8 cellular contexts compared by ENCODE assay signal in the genomic region with DNA sequence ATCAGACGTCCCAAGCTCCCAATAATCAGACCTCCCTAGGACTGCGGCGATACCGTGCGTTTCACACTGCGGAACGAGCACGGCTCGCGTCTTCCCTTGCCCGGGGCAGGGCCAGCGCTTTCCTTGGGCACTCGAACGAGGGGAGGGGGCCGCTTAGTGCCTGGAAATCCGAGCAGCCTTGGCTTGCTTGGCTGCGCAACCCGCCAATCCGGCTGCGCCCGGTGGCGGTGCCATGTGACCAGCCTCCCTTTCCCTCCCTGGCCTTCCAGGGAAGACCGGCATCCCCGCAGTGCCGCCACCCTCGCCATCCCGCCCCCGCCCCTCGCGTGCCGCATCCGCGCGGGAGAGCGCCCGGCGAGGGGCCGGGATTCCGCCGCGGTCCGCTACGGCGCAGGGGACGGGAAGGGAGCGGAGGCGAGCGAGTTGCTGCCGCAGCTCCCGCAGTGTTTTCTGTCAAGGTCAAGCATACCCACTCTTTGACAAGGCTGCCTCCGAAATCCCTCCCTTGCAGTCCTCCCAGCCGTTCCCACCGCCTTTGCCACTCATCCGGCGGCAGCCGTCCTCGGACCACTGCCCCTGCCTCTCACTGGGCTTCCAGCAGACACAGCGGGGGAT. TPM values are rescaled to one million over a fixed set of nuclear protein-coding genes. Genes with fewer than 3 reads are reported as not detected.
DNase-seq lines count a peak whose midpoint lies in the region; ATAC-seq and TF ChIP-seq lines count a peak whose summit lies in the region.

No MANE protein-coding gene starts in this region.

- peak overlapping the region; percentile 60 for H3K4me3 Mint-ChIP-seq in activated naive CD8-positive, alpha-beta T cell treated with anti-CD3 and anti-CD28 coated beads, Interleukin-2, amount 50 U/mL, for 24 hours

- H3K27me3 ChIP-seq in osteoblast (ENCODE audit: insufficient read depth, low read length) = no peaks in the 10 kb centered on the region

- H3K4me3 ChIP-seq in osteoblast (ENCODE audit: insufficient read depth, low read length) = peak overlapping the region; percentile 76

- H3K79me2 ChIP-seq in osteoblast (ENCODE audit: insufficient read depth, low read length) = no peaks in the 10 kb centered on the region

- intact Hi-C loops in left ventricle myocardium superior (cut with micrococcal nuclease) = no loop called here

- H3K27me3 Mint-ChIP-seq in activated naive CD8-positive, alpha-beta T cell treated with anti-CD3 and anti-CD28 coated beads, Interleukin-2, amount 50 U/mL, for 24 hours = peaks cover 26% of the 10 kb centered on the region

- H4K20me1 ChIP-seq in osteoblast (ENCODE audit: insufficient read depth, low read length) = no peaks in the 10 kb centered on the region

- H3K36me3 Mint-ChIP-seq in activated naive CD8-positive, alpha-beta T cell treated with anti-CD3 and anti-CD28 coated beads, Interleukin-2, amount 50 U/mL, for 24 hours (ENCODE audit: low read depth) = peaks cover 2% of the 10 kb centered on the region

- peaks cover 25% of the 10 kb centered on the region for H3K4me1 ChIP-seq in osteoblast (ENCODE audit: insufficient read depth, low read length)

- H3K9me3 Mint-ChIP-seq in activated naive CD8-positive, alpha-beta T cell treated with anti-CD3 and anti-CD28 coated beads, Interleukin-2, amount 50 U/mL, for 24 hours = no peaks in the 10 kb centered on the region

- peak; percentile 26 for ATAC-seq in activated naive CD8-positive, alpha-beta T cell treated with anti-CD3 and anti-CD28 coated beads, Interleukin-2, amount 50 U/mL, for 24 hours
- ATAC-seq in left ventricle myocardium superior = peak; percentile 90
- no peak for ATAC-seq in GM21515 (IDR thresholded peaks at IDR 0.05; ENCODE audit: unreplicated experiment)

- no peak overlapping the region for H3K27ac ChIP-seq in osteoblast (ENCODE audit: low read depth, low read length)

- H3K4me2 ChIP-seq in osteoblast (ENCODE audit: insufficient read depth, low read length) = peak overlapping the region; percentile 98

- no peak overlapping the region for H3K27ac Mint-ChIP-seq in activated naive CD8-positive, alpha-beta T cell treated with anti-CD3 and anti-CD28 coated beads, Interleukin-2, amount 50 U/mL, for 24 hours

- peak; percentile 54 for DNase-seq in DMS153 (lab: John Stamatoyannopoulos, UW)
- DNase-seq in NCI-H187 (lab: John Stamatoyannopoulos, UW) = peak; percentile 57 to 75
- no peak for DNase-seq in activated naive CD8-positive, alpha-beta T cell treated with anti-CD3 and anti-CD28 coated beads, Interleukin-2, amount 50 U/mL, for 24 hours
- peak; percentile 69 for DNase-seq in left ventricle myocardium superior
- DNase-seq in osteoblast (ENCODE audit: insufficient read length, low spot score, missing footprints) = peak; percentile 94
- DNase-seq in NAMALWA (ENCODE audit: low spot score) = no peak
- no peak for DNase-seq in activated effector memory CD4-positive, alpha-beta T cell treated with Interleukin-2 at 50 U/mL for 16 hours

- H3K36me3 ChIP-seq in osteoblast (ENCODE audit: insufficient read depth, low read length) = no peaks in the 10 kb centered on the region

- H2AFZ ChIP-seq in osteoblast (ENCODE audit: low read length) = peak overlapping the region; percentile 97

- TF ChIP-seq CTCF in osteoblast (IDR thresholded peaks at IDR 0.05; ENCODE audit: extremely low read depth, low read depth, low read length) = no peak

- H3K9me3 ChIP-seq in osteoblast (ENCODE audit: low read depth, low read length) = no peaks in the 10 kb centered on the region

- H3K4me1 Mint-ChIP-seq in activated naive CD8-positive, alpha-beta T cell treated with anti-CD3 and anti-CD28 coated beads, Interleukin-2, amount 50 U/mL, for 24 hours = peaks cover 19% of the 10 kb centered on the region

RNA-seq across cellular contexts. Expression of a gene that starts 8.3 kb away (rescaled TPM):
- total RNA-seq in left ventricle myocardium superior (13.3 TPM), osteoblast (14.5 and 19.7 TPM in 2 replicates)

Comparison
In these comparisons a context has a peak if more than half of its experiments do, and no peak if none do; other contexts are left out.
1. DNase-seq: peak in DMS153 (single experiment), NCI-H187 (2 of 2), left ventricle myocardium superior (single experiment) and osteoblast (single experiment); none in activated naive CD8-positive, alpha-beta T cell treated with anti-CD3 and anti-CD28 coated beads, Interleukin-2, amount 50 U/mL, for 24 hours (single experiment), NAMALWA (single experiment) and activated effector memory CD4-positive, alpha-beta T cell treated with Interleukin-2 at 50 U/mL for 16 hours (single experiment).